ENCODE assay signal across 16 cellular contexts in genomic region chr7:22387583-22387982, GRCh38. TPM values are rescaled to one million over a fixed set of nuclear protein-coding genes. Genes with fewer than 3 reads are reported as not detected.
DNase-seq lines count a peak whose midpoint lies in the region; ATAC-seq, FAIRE-seq and TF ChIP-seq lines count a peak whose summit lies in the region.
"Had no signal": no experiment of that assay in that cellular context is flagged by ENCODE, and none has a peak within 500 bp of the region (broad histone marks: within the 10 kb centered on the region; RNA-seq: fewer than 3 reads in every experiment).

No MANE protein-coding gene starts in this region.

- no peak for TF ChIP-seq CTCF in bronchial epithelial cell (IDR thresholded peaks at IDR 0.05; ENCODE audit: insufficient read depth, low read length, severe bottlenecking)

- FAIRE-seq in bronchial epithelial cell (lab: Jason Lieb, UNC), result no peak

- no peaks in the 10 kb centered on the region for H3K9me3 Mint-ChIP-seq in activated naive CD4-positive, alpha-beta T cell treated with anti-CD3 and anti-CD28 coated beads for 36 hours
- H3K9me3 Mint-ChIP-seq: activated T-cell treated with anti-CD3 and anti-CD28 coated beads, Interleukin-2, amount 50 U/mL, for 24 hours; IgD-negative memory B cell had no signal

- intact Hi-C loops in left ventricle myocardium superior (cut with micrococcal nuclease), result no loop called here
- intact Hi-C loops in cardiac septum (cut with DNase I), result no loop called here
- intact Hi-C loops in activated naive CD4-positive, alpha-beta T cell treated with anti-CD3 and anti-CD28 coated beads for 36 hours (cut with micrococcal nuclease), result no loop called here

- no peaks in the 10 kb centered on the region for H3K36me3 ChIP-seq in bronchial epithelial cell (ENCODE audit: control insufficient read depth, insufficient read depth, low read length)
- H3K36me3 ChIP-seq: lower lobe of right lung, tibial artery had no signal

- no peak overlapping the region for H3K27ac Mint-ChIP-seq in activated naive CD4-positive, alpha-beta T cell treated with anti-CD3 and anti-CD28 coated beads for 36 hours
- H3K27ac Mint-ChIP-seq: activated T-cell treated with anti-CD3 and anti-CD28 coated beads, Interleukin-2, amount 50 U/mL, for 24 hours; IgD-negative memory B cell had no signal

- no peaks in the 10 kb centered on the region for H3K36me3 Mint-ChIP-seq in activated naive CD4-positive, alpha-beta T cell treated with anti-CD3 and anti-CD28 coated beads for 36 hours (ENCODE audit: low read depth)
- H3K36me3 Mint-ChIP-seq: IgD-negative memory B cell had no signal

- H3K4me1 Mint-ChIP-seq in activated naive CD4-positive, alpha-beta T cell treated with anti-CD3 and anti-CD28 coated beads for 36 hours (ENCODE audit: low read depth), result no peaks in the 10 kb centered on the region
- H3K4me1 Mint-ChIP-seq: IgD-negative memory B cell had no signal

- peak; percentile 54 for ATAC-seq in left ventricle myocardium superior
- ATAC-seq: lower lobe of right lung, PC-3 had no signal

- DNase-seq in left ventricle myocardium superior (peak; percentile 33), cardiac septum (ENCODE audit: low spot score) (no peak), bronchial epithelial cell (ENCODE audit: low read depth) (peak; percentile 16), inferior parietal cortex (ENCODE audit: extremely low spot score) (peak; percentile 61), GM19240 (ENCODE audit: insufficient read length, low spot score) (no peak), DMS53 (lab: John Stamatoyannopoulos, UW) (no peak), GDM1 (lab: John Stamatoyannopoulos, UW) (no peak)
- no peak for DNase-seq in activated naive CD4-positive, alpha-beta T cell treated with anti-CD3 and anti-CD28 coated beads for 36 hours
- DNase-seq: activated CD4-positive, alpha-beta T cell treated with anti-CD3 and anti-CD28 coated beads for 4 hours; activated T-cell treated with anti-CD3 and anti-CD28 coated beads, Interleukin-2, amount 50 U/mL, for 24 hours; lower lobe of right lung; NCI-H1436 treated with DMSO at 0.1 percent for 48 hours; NCI-H510A treated with DMSO at 0.1 percent for 48 hours; PC-3 had no signal

- CTCF ChIA-PET in activated naive CD4-positive, alpha-beta T cell treated with anti-CD3 and anti-CD28 coated beads for 36 hours (lab: Charles Lee), result no interaction called here

- no peak overlapping the region for H3K4me3 Mint-ChIP-seq in activated naive CD4-positive, alpha-beta T cell treated with anti-CD3 and anti-CD28 coated beads for 36 hours
- H3K4me3 Mint-ChIP-seq: activated T-cell treated with anti-CD3 and anti-CD28 coated beads, Interleukin-2, amount 50 U/mL, for 24 hours; IgD-negative memory B cell had no signal

- H3K27me3 Mint-ChIP-seq in activated naive CD4-positive, alpha-beta T cell treated with anti-CD3 and anti-CD28 coated beads for 36 hours (ENCODE audit: low read depth), result peaks cover 3% of the 10 kb centered on the region

- H3K27me3 ChIP-seq in bronchial epithelial cell (ENCODE audit: control insufficient read depth, insufficient read depth, low read length), result no peaks in the 10 kb centered on the region
- H3K27me3 ChIP-seq: tibial artery had no signal

- no peak overlapping the region for H3K4me3 ChIP-seq in bronchial epithelial cell (ENCODE audit: low read depth, low read length)
- H3K4me3 ChIP-seq: lower lobe of right lung, tibial artery had no signal

RNA-seq across cellular contexts. Expression of gene RAPGEF5, which starts 30.6 kb away (rescaled TPM):
- total RNA-seq in left ventricle myocardium superior (11.4 TPM), cardiac septum (22.4 TPM), bronchial epithelial cell (5.8 and 6.3 TPM in 2 replicates)
- total RNA-seq in activated naive CD4-positive, alpha-beta T cell treated with anti-CD3 and anti-CD28 coated beads for 36 hours, result under 1 TPM; 0.21 to 0.40 TPM

Comparison
In these comparisons a context has a peak if more than half of its experiments do, and no peak if none do; other contexts are left out.
1. DNase-seq: peak in left ventricle myocardium superior (single experiment), bronchial epithelial cell (single experiment) and inferior parietal cortex (single experiment); none in cardiac septum (single experiment), activated naive CD4-positive, alpha-beta T cell treated with anti-CD3 and anti-CD28 coated beads for 36 hours (single experiment), GM19240 (single experiment), DMS53 (single experiment) and GDM1 (single experiment).